In the genomic region with DNA sequence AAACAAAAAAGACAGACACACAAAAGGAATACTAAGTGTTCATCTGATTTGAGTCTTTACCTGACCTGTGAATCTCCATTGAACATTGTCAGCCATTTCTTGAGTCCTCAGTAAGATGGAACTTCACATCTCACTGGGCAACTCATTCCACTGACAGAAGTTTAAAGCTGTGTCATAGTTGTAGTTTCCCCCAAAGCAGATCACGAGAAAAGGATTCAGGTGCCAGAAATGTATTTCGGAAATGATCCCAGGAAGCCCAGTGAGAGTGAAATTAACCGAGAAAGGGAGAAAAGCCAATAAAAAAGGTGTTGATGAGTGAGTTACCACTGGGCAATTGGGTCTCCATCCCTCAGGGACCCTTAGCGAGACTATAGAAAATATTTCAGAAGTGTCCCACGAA, we compare ENCODE assay signal across 10 cellular contexts. TPM values are rescaled to one million over a fixed set of nuclear protein-coding genes. Genes with fewer than 3 reads are reported as not detected.
DNase-seq lines count a peak whose midpoint lies in the region; ATAC-seq, FAIRE-seq and TF ChIP-seq lines count a peak whose summit lies in the region.
"Had no signal": no experiment of that assay in that cellular context is flagged by ENCODE, and none has a peak within 500 bp of the region (broad histone marks: within the 10 kb centered on the region; RNA-seq: fewer than 3 reads in every experiment).

No MANE protein-coding gene starts in this region.

- no peak overlapping the region for H2AFZ ChIP-seq in GM12878 (ENCODE audit: control insufficient read depth, low read depth, low read length)

- H3K27me3 ChIP-seq in GM12878 (replicated peaks in 1 of 2; ENCODE audit: control insufficient read depth in 2 of 2, insufficient read depth in 2 of 2, low read length in 1 of 2), result no peaks in the 10 kb centered on the region

- H3K9me3 ChIP-seq in GM12878 (replicated peaks; ENCODE audit: control insufficient read depth, insufficient read depth, low read length), result no peaks in the 10 kb centered on the region

- RAD21 ChIA-PET in GM12878 (lab: Charles Lee; ENCODE audit: unreplicated experiment), result interaction anchor here (0.8 to 9.9 kb wide), 13 partner anchors 9 to 147 kb away, joined by 3 to 97 read pairs (median 4); no protein-coding TSS in a partner anchor

- TF ChIP-seq POLR2A in GM12878 (IDR thresholded peaks at IDR 0.05; ENCODE audit: low read depth, low read length) (no peak), GM12892 (IDR thresholded peaks at IDR 0.05; ENCODE audit: low read depth, low read length) (no peak)

- H3K4me3 ChIP-seq in GM08714 (ENCODE audit: low read length), result peak overlapping the region; percentile 53; the same call in 1 of the 2 replicates
- peak overlapping the region; percentile 64 for H3K4me3 ChIP-seq in GM12878

- H4K20me1 ChIP-seq in GM12878 (ENCODE audit: control insufficient read depth, insufficient read depth), result no peaks in the 10 kb centered on the region

- intact Hi-C loops in GM12878 (cut with micrococcal nuclease; ENCODE audit: unreplicated experiment), result loop anchor here (1.0 to 5.0 kb wide), 4 partner anchors 10 to 441 kb away; a partner anchor contains a TSS

- in situ Hi-C loops in GM12878 (cut with MboI), result loop anchor here (5.0 to 10.0 kb wide), 3 partner anchors 36 to 384 kb away; no protein-coding TSS in a partner anchor

- no peak for TF ChIP-seq CTCF in GM12878 (IDR thresholded peaks at IDR 0.05 in 2 of 3, conservative IDR thresholded peaks at IDR 0.05 in 1 of 3; ENCODE audit: control insufficient read depth in 2 of 3, extremely low read depth in 1 of 3, insufficient read depth in 1 of 3, low read depth in 3 of 3, low read length in 3 of 3)

- SMC1A ChIA-PET in GM12878 (lab: Charles Lee; ENCODE audit: uncharacterized antibody, unreplicated experiment), result interaction anchor here (0.9 to 19.1 kb wide), 13 partner anchors 7 to 147 kb away, joined by 3 to 270 read pairs (median 7); no protein-coding TSS in a partner anchor

- no peak for TF ChIP-seq RAD21 in GM12878 (IDR thresholded peaks at IDR 0.05; ENCODE audit: insufficient read depth, low read depth, low read length)

- CTCF ChIA-PET in GM12878 (lab: Yijun Ruan, JAX), result interaction anchor here (0.7 to 2.6 kb wide), 7 partner anchors 34 to 147 kb away, joined by 3 to 19 read pairs (median 5); no protein-coding TSS in a partner anchor

- H3K36me3 ChIP-seq in GM12878 (ENCODE audit: control insufficient read depth in 2 of 2, insufficient read depth in 2 of 2, low read length in 1 of 2), result peaks cover 0 to 6% of the 10 kb centered on the region in 2 experiments; a peak in 1 of 4 replicates

- FAIRE-seq in GM12878 (lab: Jason Lieb, UNC) (no peak), GM12892 (lab: Jason Lieb, UNC) (no peak)

- H3K27ac ChIP-seq in GM12878 (ENCODE audit: control insufficient read depth, insufficient read depth), result peak overlapping the region; percentile 52

- peaks cover 74% of the 10 kb centered on the region for H3K79me2 ChIP-seq in GM12878 (ENCODE audit: control insufficient read depth, insufficient read depth, low read length)

- no peak for TF ChIP-seq EP300 in GM12878 (IDR thresholded peaks at IDR 0.05; ENCODE audit: borderline replicate concordance in 1 of 2, control insufficient read depth in 1 of 2, low read depth in 2 of 2, low read length in 2 of 2)

- BruUV-seq in GM12878 (replicated peaks; lab: Mats Ljungman, UMichigan), result TSS peak; percentile 79

- ATAC-seq in GM19395 (IDR thresholded peaks at IDR 0.05; ENCODE audit: unreplicated experiment) (peak; percentile 32), HG03097 (IDR thresholded peaks at IDR 0.05; ENCODE audit: low FRiP score, unreplicated experiment) (peak; percentile 8), GM12878 (peak; percentile 28)

- DNase-seq in GM12878 (ENCODE audit: low read depth, low spot score) (peak; percentile 60), GM12892 (ENCODE audit: insufficient read length) (no peak)
- DNase-seq in stimulated activated CD4-positive, alpha-beta T cell treated with anti-CD3 and anti-CD28 coated beads, Interleukin-2, amount 100 ng/mL, for 48 hours, result no peak
- no peak for DNase-seq in activated CD8-positive, alpha-beta memory T cell treated with anti-CD3 and anti-CD28 coated beads for 24 hours
- DNase-seq in activated naive CD4-positive, alpha-beta T cell treated with Interleukin-2 at 50 U/mL for 16 hours, result no peak
- DNase-seq: KG1, NCI-H524 treated with DMSO at 0.1 percent for 48 hours had no signal

- POLR2A ChIA-PET in GM12878 (lab: Charles Lee), result interaction anchor here (0.9 to 12.5 kb wide), 5 partner anchors 10 to 442 kb away, joined by 3 to 142 read pairs (median 12); a partner anchor contains a TSS

- peaks cover 65% of the 10 kb centered on the region for H3K4me1 ChIP-seq in GM12878 (ENCODE audit: control insufficient read depth, insufficient read depth, low read length)

- WGBS in GM12878 (ENCODE audit: insufficient coverage, insufficient replicate concordance, low lambda C conversion rate, missing lambda C conversion rate), result 0% methylated on average over 5 of the region's 5 CpGs

- H3K4me2 ChIP-seq in GM12878 (ENCODE audit: control insufficient read depth, insufficient read depth), result peak overlapping the region; percentile 95

- peak overlapping the region; percentile 59 for H3K9ac ChIP-seq in GM12878 (ENCODE audit: control insufficient read depth, insufficient read depth, low read length)

TF ChIP-seq in GM12878, 131 proteins besides CTCF, POLR2A, EP300 and RAD21 (continues in another document):
- TF ChIP-seq, protein P1, sequence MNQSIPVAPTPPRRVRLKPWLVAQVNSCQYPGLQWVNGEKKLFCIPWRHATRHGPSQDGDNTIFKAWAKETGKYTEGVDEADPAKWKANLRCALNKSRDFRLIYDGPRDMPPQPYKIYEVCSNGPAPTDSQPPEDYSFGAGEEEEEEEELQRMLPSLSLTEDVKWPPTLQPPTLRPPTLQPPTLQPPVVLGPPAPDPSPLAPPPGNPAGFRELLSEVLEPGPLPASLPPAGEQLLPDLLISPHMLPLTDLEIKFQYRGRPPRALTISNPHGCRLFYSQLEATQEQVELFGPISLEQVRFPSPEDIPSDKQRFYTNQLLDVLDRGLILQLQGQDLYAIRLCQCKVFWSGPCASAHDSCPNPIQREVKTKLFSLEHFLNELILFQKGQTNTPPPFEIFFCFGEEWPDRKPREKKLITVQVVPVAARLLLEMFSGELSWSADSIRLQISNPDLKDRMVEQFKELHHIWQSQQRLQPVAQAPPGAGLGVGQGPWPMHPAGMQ (IDR thresholded peaks at IDR 0.05; ENCODE audit: borderline replicate concordance), result no peak
- TF ChIP-seq MEF2A (IDR thresholded peaks at IDR 0.05; ENCODE audit: insufficient read depth, low read depth, low read length) (no peak), TBL1XR1 (IDR thresholded peaks at IDR 0.05; ENCODE audit: low read depth, low read length) (no peak), ASH2L (IDR thresholded peaks at IDR 0.05; ENCODE audit: borderline replicate concordance, low read depth) (no peak), JUNB (IDR thresholded peaks at IDR 0.05) (peak; percentile 42; the same call in 1 of the 2 replicates), YY1 (IDR thresholded peaks at IDR 0.05; ENCODE audit: low read depth, low read length) (peak; percentile 77)

RNA-seq across cellular contexts. Expression of a gene that starts 6.5 kb away (rescaled TPM):
- total RNA-seq in GM12878 (2013; cell fraction: nucleolus; rRNA removed), result 479 and 542 TPM in 2 replicates
- 33.1 and 35.3 TPM in 2 replicates for total RNA-seq in GM12878 (2014; rRNA removed)
- 57.6 and 59.6 TPM in 2 replicates for total RNA-seq in GM12878 (2014; rRNA removed; fragmentation: Illumina TruSeq; extraction: Trizol)
- total RNA-seq in GM12878 (2021), result 41.6 and 50.3 TPM in 2 replicates
- polyA plus RNA-seq in GM12878 (2011; ENCODE audit: low read depth), result 21.4 TPM
- polyA plus RNA-seq in GM12878 (2011; rRNA removed), result 51.0 and 71.7 TPM in 2 replicates
- 13.6 and 29.4 TPM in 2 replicates for polyA plus RNA-seq in GM12878 (2011; cell fraction: cytosol; rRNA removed)
- 34.9 and 45.9 TPM in 2 replicates for polyA plus RNA-seq in GM12878 (2011; cell fraction: nucleus; rRNA removed)
- 18.7 and 27.0 TPM in 2 replicates for polyA plus RNA-seq in GM12878 (2012)
- polyA plus RNA-seq in GM12878 (2014; fragmentation: Illumina TruSeq; extraction: Trizol), result 37.4 and 51.2 TPM in 2 replicates
- polyA plus RNA-seq in GM12878 (2014; fragmentation: Nextera tagmentation; extraction: Ambion mirVana), result 10 to 100 TPM; 70.5 to 95.7 TPM
- polyA plus RNA-seq in GM12878 (2014; rRNA removed), result 23.6 and 29.2 TPM in 2 replicates
- polyA plus RNA-seq in GM12878 (2016; fragmentation: Nextera tagmentation; extraction: Ambion mirVana), result 10 to 100 TPM; 66.1 to 72.1 TPM
- 129 and 207 TPM in 2 replicates for polyA minus RNA-seq in GM12878 (2011; rRNA and poly(A)+ RNA removed)
- polyA minus RNA-seq in GM12878 (2011; cell fraction: cytosol; rRNA and poly(A)+ RNA removed), result 19.8 and 19.9 TPM in 2 replicates
- 95.9 and 118 TPM in 2 replicates for polyA minus RNA-seq in GM12878 (2011; cell fraction: nucleus; rRNA and poly(A)+ RNA removed)
- 40.0 TPM for polyA plus RNA-seq in GM12892 (2012; ENCODE audit: missing spikeins)

RNA-seq across cellular contexts. Expression of a gene that starts 8.6 kb away (rescaled TPM):
- 1.0 and 1.5 TPM in 2 replicates for total RNA-seq in GM12878 (2013; cell fraction: nucleolus; rRNA removed)
- total RNA-seq in GM12878 (2014; rRNA removed) (0.51 and 0.82 TPM in 2 replicates), GM12878 (2014; rRNA removed; fragmentation: Illumina TruSeq; extraction: Trizol) (0.60 and 1.0 TPM in 2 replicates), GM12878 (2021) (0.58 and 0.69 TPM in 2 replicates)
- 0.16 TPM for polyA plus RNA-seq in GM12878 (2011; ENCODE audit: low read depth)
- polyA plus RNA-seq in GM12878 (2011; rRNA removed) (0.76 TPM in 2 replicates), GM12878 (2014; fragmentation: Illumina TruSeq; extraction: Trizol) (0.44 and 0.94 TPM in 2 replicates), GM12878 (2014; fragmentation: Nextera tagmentation; extraction: Ambion mirVana) (under 1 TPM; 0.14 to 0.22 TPM), GM12878 (2014; rRNA removed) (0.56 and 0.63 TPM in 2 replicates), GM12878 (2016; fragmentation: Nextera tagmentation; extraction: Ambion mirVana) (1 to 10 TPM; 1.3 to 1.6 TPM)
- polyA plus RNA-seq in GM12878 (2011; cell fraction: cytosol; rRNA removed), result 0.97 and 1.3 TPM in 2 replicates
- 0.93 and 1.3 TPM in 2 replicates for polyA plus RNA-seq in GM12878 (2011; cell fraction: nucleus; rRNA removed)
- polyA plus RNA-seq in GM12878 (2012), result 0.32 and 0.52 TPM in 2 replicates
- polyA minus RNA-seq in GM12878 (2011; rRNA and poly(A)+ RNA removed), result 1.0 and 2.4 TPM in 2 replicates
- polyA minus RNA-seq in GM12878 (2011; cell fraction: cytosol; rRNA and poly(A)+ RNA removed), result 0.52 and 0.94 TPM in 2 replicates
- 0.60 and 1.7 TPM in 2 replicates for polyA minus RNA-seq in GM12878 (2011; cell fraction: nucleus; rRNA and poly(A)+ RNA removed)
- 0.85 TPM for polyA plus RNA-seq in GM12892 (2012; ENCODE audit: missing spikeins)
